In genomic region chr13:81757348-81757950, GRCh38 we compare ENCODE assay signal across 28 cellular contexts.
"Had no signal": no experiment of that assay in that cellular context is flagged by ENCODE, and none has a peak within 500 bp of the region (broad histone marks: within the 10 kb centered on the region; RNA-seq: fewer than 3 reads in every experiment).

No MANE protein-coding gene starts in this region.

- DNase-seq: activated CD4-positive, alpha-beta memory T cell treated with anti-CD3 and anti-CD28 coated beads for 36 hours; activated CD4-positive, alpha-beta T cell treated with anti-CD3 and anti-CD28 coated beads for 36 hours; activated CD4-positive, alpha-beta T cell treated with anti-CD3 and anti-CD28 coated beads, Interleukin-2, amount 10 ng/mL, durations not matched to agents 24 days and 14 days; activated CD4-positive, CD25-positive, alpha-beta regulatory T cell; activated CD4-positive, CD25-positive, alpha-beta regulatory T cell treated with anti-CD3 and anti-CD28 coated beads, Interleukin-2, amount 50 U/mL, for 72 hours; activated CD8-positive, alpha-beta memory T cell treated with anti-CD3 and anti-CD28 coated beads, Interleukin-2, amount 10 ng/mL, durations not matched to agents 7 days and 5 days; activated CD8-positive, alpha-beta memory T cell treated with anti-CD3 and anti-CD28 coated beads, Interleukin-2, amount 50 U/mL, for 4 hours; activated CD8-positive, alpha-beta T cell treated with anti-CD3 and anti-CD28 coated beads, Interleukin-2, amount 10 ng/mL, durations not matched to agents 7 days and 5 days; activated effector memory CD4-positive, alpha-beta T cell treated with anti-CD3 and anti-CD28 coated beads, Interleukin-2, amount 50 U/mL, for 16 hours; activated naive CD4-positive, alpha-beta T cell; activated naive CD4-positive, alpha-beta T cell treated with anti-CD3 and anti-CD28 coated beads, Interleukin-2, amount 10 ng/mL, durations not matched to agents 7 days and 5 days; activated naive CD8-positive, alpha-beta T cell treated with anti-CD3 and anti-CD28 coated beads, Interleukin-2, amount 10 ng/mL, durations not matched to agents 7 days and 5 days; activated T-cell treated with anti-CD3 and anti-CD28 coated beads, Interleukin-2, amount 50 U/mL, for 1 hour; activated T-cell treated with anti-CD3 and anti-CD28 coated beads, Interleukin-2, amount 50 U/mL, for 48 hours; dorsolateral prefrontal cortex; effector memory CD4-positive, alpha-beta T cell; esophagus squamous epithelium; foreskin melanocyte; heart right ventricle; T-helper 1 cell; T-helper 17 cell; T1000 had no signal

- H3K9me3 ChIP-seq: ascending aorta, esophagus squamous epithelium, gastroesophageal sphincter had no signal

- H3K4me1 ChIP-seq: ascending aorta, breast epithelium, esophagus squamous epithelium, gastroesophageal sphincter, heart right ventricle had no signal

- H3K36me3 ChIP-seq: ascending aorta, breast epithelium, cardiac muscle cell, esophagus squamous epithelium, gastroesophageal sphincter, heart right ventricle had no signal

- H3K4me3 ChIP-seq: ascending aorta, breast epithelium, cardiac muscle cell, coronary artery, dorsolateral prefrontal cortex, esophagus squamous epithelium, gastroesophageal sphincter, heart right ventricle had no signal

- ATAC-seq: activated CD4-positive, alpha-beta T cell treated with anti-CD3 and anti-CD28 coated beads for 36 hours; activated CD8-positive, alpha-beta memory T cell treated with anti-CD3 and anti-CD28 coated beads, Interleukin-2, amount 10 ng/mL, durations not matched to agents 7 days and 5 days; activated CD8-positive, alpha-beta T cell treated with anti-CD3 and anti-CD28 coated beads, Interleukin-2, amount 10 ng/mL, durations not matched to agents 7 days and 5 days; activated naive CD4-positive, alpha-beta T cell treated with anti-CD3 and anti-CD28 coated beads, Interleukin-2, amount 50 U/mL, for 72 hours; gastroesophageal sphincter; heart right ventricle; T-helper 17 cell had no signal

- H3K27ac ChIP-seq: ascending aorta, breast epithelium, cardiac muscle cell, coronary artery, dorsolateral prefrontal cortex, esophagus squamous epithelium, gastroesophageal sphincter, heart right ventricle had no signal

- H3K27me3 ChIP-seq: ascending aorta, breast epithelium, cardiac muscle cell, dorsolateral prefrontal cortex, esophagus squamous epithelium, gastroesophageal sphincter, heart right ventricle had no signal
